ENCODE assay signal across 1 cellular context in genomic region chr19:8240274-8241229, GRCh38.
TF ChIP-seq lines count a peak whose summit lies in the region.

No MANE protein-coding gene starts in this region.

TF ChIP-seq in K562, 482 proteins besides CTCF, POLR2A, EP300 and RAD21 (continued from another document and continues in another):
- TF ChIP-seq HINFP (tag; conservative IDR thresholded peaks at IDR 0.05; ENCODE audit: low read depth) (no peak), PTRF (tag; IDR thresholded peaks at IDR 0.05) (no peak), GTF2A2 (tag; IDR thresholded peaks at IDR 0.05) (no peak), HES1 (IDR thresholded peaks at IDR 0.05; ENCODE audit: low read depth) (peak; percentile 92), REST (CRISPR knock-in tag; IDR thresholded peaks at IDR 0.05; ENCODE audit: low read depth) (0 out of 2 replicates have a peak, but pooled peaks have one; percentile 59), ATF3 (IDR thresholded peaks at IDR 0.05) (peak; percentile 92), ATF3 (CRISPR knock-in tag; conservative IDR thresholded peaks at IDR 0.05) (peak; percentile 87), JUND (IDR thresholded peaks at IDR 0.05; ENCODE audit: borderline replicate concordance, low read depth, low read length) (peak; percentile 98), JUND (tag; IDR thresholded peaks at IDR 0.05; ENCODE audit: borderline replicate concordance, low read depth, low read length) (peak; percentile 95; the same call in 2 of the 3 replicates), LEF1 (IDR thresholded peaks at IDR 0.05) (peak; percentile 93), ID3 (CRISPR knock-in tag; IDR thresholded peaks at IDR 0.05) (no peak), ID3 (tag; IDR thresholded peaks at IDR 0.05) (peak; percentile 77), PCBP1 (IDR thresholded peaks at IDR 0.05; ENCODE audit: low read depth, low read length, poor library complexity, severe bottlenecking) (no peak), VEZF1 (CRISPR knock-in tag; IDR thresholded peaks at IDR 0.05) (peak; percentile 88), MTA2 (IDR thresholded peaks at IDR 0.05; ENCODE audit: low read depth) (peak; percentile 66), RBFOX2 (IDR thresholded peaks at IDR 0.05; ENCODE audit: low read depth, low read length) (no peak), NRF1 (conservative IDR thresholded peaks at IDR 0.05 in 1 of 2, IDR thresholded peaks at IDR 0.05 in 1 of 2) (peak in 1 of 2 experiments; percentile 33; a peak in 1 of 4 replicates), USF2 (CRISPR knock-in tag; IDR thresholded peaks at IDR 0.05) (peak; percentile 95), RNF2 (IDR thresholded peaks at IDR 0.05) (peak; percentile 91), NCOA1 (IDR thresholded peaks at IDR 0.05; ENCODE audit: low read depth) (peak; percentile 85), COPS2 (conservative IDR thresholded peaks at IDR 0.05) (no peak), NONO (IDR thresholded peaks at IDR 0.05; ENCODE audit: low read depth in 2 of 2, low read length in 1 of 2) (peak in 1 of 2 experiments; percentile 80; a peak in 1 of 4 replicates), KDM1A (IDR thresholded peaks at IDR 0.05) (peak; percentile 15 to 77; a peak in 2 of 4 replicates), BHLHE40 (IDR thresholded peaks at IDR 0.05; ENCODE audit: low read length) (peak; percentile 100), TCF3 (CRISPR knock-in tag; IDR thresholded peaks at IDR 0.05) (peak; percentile 71), STAT6 (CRISPR knock-in tag; IDR thresholded peaks at IDR 0.05) (no peak), TAF9B (IDR thresholded peaks at IDR 0.05; ENCODE audit: partially characterized antibody) (peak; percentile 90), MNT (conservative IDR thresholded peaks at IDR 0.05) (peak; percentile 80 to 85), AFF4 (CRISPR knock-in tag; IDR thresholded peaks at IDR 0.05) (0 out of 2 replicates have a peak, but pooled peaks have one; percentile 28), TAL1 (IDR thresholded peaks at IDR 0.05) (peak; percentile 62), HDAC1 (IDR thresholded peaks at IDR 0.05) (peak in 1 of 2 experiments; percentile 90; a peak in 2 of 4 replicates), SREBF1 (IDR thresholded peaks at IDR 0.05; ENCODE audit: borderline replicate concordance, low read depth, low read length) (peak; percentile 91), LCOR (CRISPR knock-in tag; IDR thresholded peaks at IDR 0.05) (0 out of 2 replicates have a peak, but pooled peaks have one; percentile 48), CHD4 (IDR thresholded peaks at IDR 0.05; ENCODE audit: insufficient read depth, insufficient replicate concordance, low read depth, low read length, poor library complexity, severe bottlenecking) (no peak), CBFA2T3 (IDR thresholded peaks at IDR 0.05) (peak; percentile 86), FOXP4 (CRISPR knock-in tag; IDR thresholded peaks at IDR 0.05; ENCODE audit: borderline replicate concordance) (0 out of 2 replicates have a peak, but pooled peaks have one; percentile 67), NFE2L1 (tag; IDR thresholded peaks at IDR 0.05; ENCODE audit: borderline replicate concordance, low read depth) (no peak)
